6 cellular contexts compared by ENCODE assay signal in genomic region chr10:127414024-127414423, GRCh38.
"Had no signal": no experiment of that assay in that cellular context is flagged by ENCODE, and none has a peak within 500 bp of the region (broad histone marks: within the 10 kb centered on the region; RNA-seq: fewer than 3 reads in every experiment).

No MANE protein-coding gene starts in this region.

- H3K4me3 ChIP-seq: GM23248, K562 had no signal

- ATAC-seq: K562 had no signal

- DNase-seq: GM23248, GOT3, H7, HCEC 1CT, IMR-90 had no signal

- H3K27ac ChIP-seq: GM23248 had no signal

- H2AFZ ChIP-seq: GM23248 had no signal

- H3K9ac ChIP-seq: GM23248 had no signal
